In the genomic region with DNA sequence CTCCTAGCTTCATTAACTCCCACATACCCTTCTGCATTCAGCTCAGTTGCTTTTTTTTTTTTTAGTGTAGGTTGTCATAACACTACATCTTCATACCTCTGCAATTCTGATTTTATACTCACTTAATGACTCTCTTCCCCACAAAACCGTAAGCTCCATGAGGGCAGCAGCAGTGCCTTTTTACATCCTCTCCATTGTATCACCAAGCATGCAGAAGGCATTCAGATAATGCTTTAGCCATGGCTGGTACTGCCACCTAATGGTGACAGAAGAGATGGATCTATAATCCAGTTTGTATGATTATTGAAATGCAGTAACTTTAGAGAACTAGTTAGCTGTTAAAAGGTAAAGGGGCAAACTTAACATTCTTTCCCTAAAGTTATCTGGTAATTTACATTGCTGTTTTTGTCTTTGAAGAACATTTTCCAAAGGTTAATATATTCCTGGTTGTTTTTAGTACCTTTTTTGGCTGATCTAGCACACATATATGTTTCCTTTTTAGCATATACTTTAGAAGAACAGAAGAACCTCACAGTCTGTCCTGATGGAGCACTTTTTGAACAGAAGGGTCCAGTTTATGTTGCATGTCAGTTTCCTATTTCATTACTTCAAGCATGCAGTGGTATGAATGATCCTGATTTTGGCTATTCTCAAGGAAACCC, we compare ENCODE assay signal across 1 cellular context.
TF ChIP-seq lines count a peak whose summit lies in the region.

No MANE protein-coding gene starts in this region.

TF ChIP-seq in H1, 55 proteins besides CTCF, POLR2A, EP300 and RAD21:
- TF ChIP-seq KDM1A (IDR thresholded peaks at IDR 0.05; ENCODE audit: borderline replicate concordance, low read length) (peak; percentile 62; the same call in 1 of the 2 replicates), TEAD4 (IDR thresholded peaks at IDR 0.05; ENCODE audit: low read depth, low read length) (no peak), SIX5 (IDR thresholded peaks at IDR 0.05; ENCODE audit: low read depth, low read length) (no peak), CBX5 (IDR thresholded peaks at IDR 0.05; ENCODE audit: low read depth, low read length) (no peak)
- TF ChIP-seq, protein P1, sequence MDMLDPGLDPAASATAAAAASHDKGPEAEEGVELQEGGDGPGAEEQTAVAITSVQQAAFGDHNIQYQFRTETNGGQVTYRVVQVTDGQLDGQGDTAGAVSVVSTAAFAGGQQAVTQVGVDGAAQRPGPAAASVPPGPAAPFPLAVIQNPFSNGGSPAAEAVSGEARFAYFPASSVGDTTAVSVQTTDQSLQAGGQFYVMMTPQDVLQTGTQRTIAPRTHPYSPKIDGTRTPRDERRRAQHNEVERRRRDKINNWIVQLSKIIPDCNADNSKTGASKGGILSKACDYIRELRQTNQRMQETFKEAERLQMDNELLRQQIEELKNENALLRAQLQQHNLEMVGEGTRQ (IDR thresholded peaks at IDR 0.05; ENCODE audit: low read length) = peak; percentile 83
